Comparison of ENCODE assay signal across 24 cellular contexts in genomic region chr6:54043360-54043759, GRCh38.
"Had no signal": no experiment of that assay in that cellular context is flagged by ENCODE, and none has a peak within 500 bp of the region (broad histone marks: within the 10 kb centered on the region; RNA-seq: fewer than 3 reads in every experiment).

No MANE protein-coding gene starts in this region.

- H3K9ac ChIP-seq: neural progenitor cell had no signal

- ATAC-seq: foreskin keratinocyte; left colon; mucosa of descending colon; naive thymus-derived CD4-positive, alpha-beta T cell; stimulated activated memory B cell treated with anti-CD40 and anti-IgM and Interleukin-4, amounts not matched to agents 10 μg/mL and 1 μg/mL and 100 μg/mL, for 72 hours; stimulated activated naive CD8-positive, alpha-beta T cell treated with anti-CD3 and anti-CD28 coated beads, Interleukin-15, Interleukin-2, amounts not matched to agents 100 U/mL and 50 U/mL, for 24 hours had no signal

- DNase-seq: central memory CD4-positive, alpha-beta T cell; effector memory CD4-positive, alpha-beta T cell; foreskin keratinocyte; glutamatergic neuron; heart right ventricle; hippocampal formation; islet precursor cell; kidney glomerular epithelial cell; left colon; mucosa of descending colon; naive thymus-derived CD4-positive, alpha-beta T cell; ovary; sigmoid colon; stimulated activated CD4-positive, alpha-beta T cell treated with anti-CD3 and anti-CD28 coated beads, Interleukin-2, amount 100 ng/mL, for 24 hours; stimulated activated CD4-positive, alpha-beta T cell treated with anti-CD3 and anti-CD28 coated beads, Interleukin-4, amount 100 ng/mL, for 24 hours; stimulated activated naive CD8-positive, alpha-beta T cell treated with anti-CD3 and anti-CD28 coated beads, Interleukin-15, Interleukin-2, amounts not matched to agents 100 U/mL and 50 U/mL, for 24 hours; upper lobe of left lung; uterus had no signal

- H3K4me1 ChIP-seq: esophagus muscularis mucosa, foreskin keratinocyte, neural progenitor cell, sigmoid colon, tibial nerve, upper lobe of left lung, uterus had no signal

- H3K27ac ChIP-seq: esophagus muscularis mucosa, foreskin keratinocyte, neural progenitor cell, ovary, sigmoid colon, thoracic aorta, tibial nerve, upper lobe of left lung, uterus had no signal

- H3K9me3 ChIP-seq: esophagus muscularis mucosa, heart right ventricle, mucosa of descending colon, ovary, sigmoid colon, thoracic aorta, tibial nerve, upper lobe of left lung, uterus had no signal

- H3K36me3 ChIP-seq: esophagus muscularis mucosa, heart right ventricle, neural progenitor cell, ovary, sigmoid colon, thoracic aorta, tibial nerve, upper lobe of left lung, uterus had no signal

- H3K4me3 ChIP-seq: esophagus muscularis mucosa, heart right ventricle, lung, mucosa of descending colon, neural progenitor cell, ovary, sigmoid colon, thoracic aorta, tibial nerve, upper lobe of left lung, uterus had no signal

- H2AFZ ChIP-seq: neural progenitor cell had no signal

- H3K4me2 ChIP-seq: neural progenitor cell had no signal

- H3K27me3 ChIP-seq: esophagus muscularis mucosa, foreskin keratinocyte, heart right ventricle, neural progenitor cell, ovary, sigmoid colon, tibial nerve, upper lobe of left lung had no signal
